In genomic region chr14:68703093-68703492, GRCh38 we compare ENCODE assay signal across 11 cellular contexts.
DNase-seq lines count a peak whose midpoint lies in the region; ATAC-seq, FAIRE-seq and TF ChIP-seq lines count a peak whose summit lies in the region.
"Had no signal": no experiment of that assay in that cellular context is flagged by ENCODE, and none has a peak within 500 bp of the region (broad histone marks: within the 10 kb centered on the region; RNA-seq: fewer than 3 reads in every experiment).

No MANE protein-coding gene starts in this region.

- ATAC-seq in IMR-90 (ENCODE audit: low read depth) (peak; percentile 91), left lobe of liver (no peak)

- dilution Hi-C loops in IMR-90 (cut with HindIII; ENCODE audit: low sequenced_read_pairs, unreplicated experiment) = no loop called here

- TF ChIP-seq CTCF in Calu3 (IDR thresholded peaks at IDR 0.05; ENCODE audit: unreplicated experiment) (no peak), IMR-90 (conservative IDR thresholded peaks at IDR 0.05; ENCODE audit: low read depth, low read length) (no peak), brain microvascular endothelial cell (IDR thresholded peaks at IDR 0.05; ENCODE audit: low read depth, low read length, missing control alignments) (no peak), kidney (IDR thresholded peaks at IDR 0.05; ENCODE audit: borderline replicate concordance, extremely low read depth, insufficient read depth) (no peak)

- DNase-seq in Calu3 (peak; percentile 19), IMR-90 (peak; percentile 81), brain microvascular endothelial cell (peak; percentile 68), myocyte (ENCODE audit: low read depth) (peak; percentile 50), left lobe of liver (ENCODE audit: low spot score) (no peak), SHP77 treated with DMSO at 0.1 percent for 48 hours (lab: John Stamatoyannopoulos, UW) (no peak), iPS-NIHi11 (ENCODE audit: low spot score) (no peak), kidney (no peak)
- DNase-seq: dorsolateral prefrontal cortex had no signal

- no peak for TF ChIP-seq POLR2A in IMR-90 (IDR thresholded peaks at IDR 0.05; ENCODE audit: low read depth, low read length)

- in situ Hi-C loops in IMR-90 (cut with MboI; ENCODE audit: low sequenced_read_pairs) (no loop called here), brain microvascular endothelial cell (cut with HindIII; ENCODE audit: low pct_ligation_motif_present, low sequenced_read_pairs) (no loop called here)

- peak overlapping the region; percentile 55; the same call in 1 of the 2 replicates for H4K91ac ChIP-seq in IMR-90 (ENCODE audit: insufficient read depth, low read depth, low read length)

- peaks cover 27% of the 10 kb centered on the region for H3K4me1 Mint-ChIP-seq in Calu3 (ENCODE audit: low read depth, unreplicated experiment)
- H3K4me1 Mint-ChIP-seq: WTC11 had no signal

- no peak for FAIRE-seq in kidney (lab: Jason Lieb, UNC)

- CTCF ChIA-PET in Calu3 (lab: Charles Lee) = interaction anchor here (0.5 to 0.8 kb wide), 2 partner anchors 12 to 88 kb away, joined by 3 to 5 read pairs; no protein-coding TSS in a partner anchor
- CTCF ChIA-PET in IMR-90 (lab: Yijun Ruan, JAX) = no interaction called here

- peak overlapping the region; percentile 47 for H2BK5ac ChIP-seq in IMR-90 (ENCODE audit: low read depth, low read length, poor library complexity, severe bottlenecking)

- H2BK15ac ChIP-seq in IMR-90 (ENCODE audit: low read depth, low read length) = peak overlapping the region; percentile 82; the same call in 2 of the 3 replicates

- POLR2A ChIA-PET in IMR-90 (lab: Charles Lee; ENCODE audit: unreplicated experiment) = interaction anchor here (0.5 kb wide), 1 partner anchor 20 kb away, joined by 12 read pairs; no protein-coding TSS in a partner anchor

- no peaks in the 10 kb centered on the region for H4K20me1 ChIP-seq in IMR-90 (ENCODE audit: insufficient read depth, low read length)

- peak overlapping the region; percentile 66 for H2BK120ac ChIP-seq in IMR-90 (ENCODE audit: low read depth, low read length)

- H3K27me3 Mint-ChIP-seq in Calu3 (ENCODE audit: unreplicated experiment) = no peaks in the 10 kb centered on the region

- intact Hi-C loops in Calu3 (cut with micrococcal nuclease; ENCODE audit: unreplicated experiment) (no loop called here), IMR-90 (cut with micrococcal nuclease) (no loop called here), kidney (cut with DNase I) (no loop called here)

- H3K9me3 ChIP-seq in IMR-90 (ENCODE audit: control insufficient read depth, insufficient read depth, low read length) (peaks cover 7% of the 10 kb centered on the region; the same call in 1 of the 2 replicates), kidney (ENCODE audit: control insufficient read depth in 1 of 2, low read length in 2 of 2) (no peaks in the 10 kb centered on the region)
- H3K9me3 ChIP-seq: upper lobe of left lung had no signal

- no peak overlapping the region for H3K4me3 Mint-ChIP-seq in Calu3 (ENCODE audit: low read depth, unreplicated experiment)
- H3K4me3 Mint-ChIP-seq: WTC11 had no signal

- H3K9ac ChIP-seq in IMR-90 (ENCODE audit: low read depth, low read length) = no peak overlapping the region
- no peak overlapping the region for H3K9ac ChIP-seq in kidney (ENCODE audit: low read length in 2 of 2)

- H3K4me3 ChIP-seq in IMR-90 (ENCODE audit: insufficient read depth, low read depth, low read length) = no peak overlapping the region
- no peak overlapping the region for H3K4me3 ChIP-seq in brain microvascular endothelial cell (ENCODE audit: low read depth, low read length)
- no peak overlapping the region for H3K4me3 ChIP-seq in kidney (ENCODE audit: low read length in 2 of 2)
- H3K4me3 ChIP-seq: dorsolateral prefrontal cortex, upper lobe of left lung had no signal

- TF ChIP-seq RAD21 in IMR-90 (IDR thresholded peaks at IDR 0.05; ENCODE audit: low read length) = no peak

- H3K79me1 ChIP-seq in IMR-90 (ENCODE audit: low read depth in 1 of 2, low read length in 2 of 2) = no peaks in the 10 kb centered on the region

- H4K5ac ChIP-seq in IMR-90 (ENCODE audit: low read depth, low read length) = peak overlapping the region; percentile 21; the same call in 1 of the 2 replicates

- H2AK9ac ChIP-seq in IMR-90 (replicated peaks; ENCODE audit: low read depth, low read length, poor library complexity) = peak overlapping the region; percentile 82

- peak overlapping the region; percentile 89 for H2BK20ac ChIP-seq in IMR-90 (ENCODE audit: low read depth, low read length)

- H3K9me1 ChIP-seq in IMR-90 (ENCODE audit: insufficient read depth, low read length) = peaks cover 19% of the 10 kb centered on the region

- H3K36me3 ChIP-seq in IMR-90 (ENCODE audit: control insufficient read depth, insufficient read depth, low read length) (no peaks in the 10 kb centered on the region), brain microvascular endothelial cell (replicated peaks) (no peaks in the 10 kb centered on the region), kidney (ENCODE audit: control insufficient read depth in 1 of 2, insufficient read depth in 2 of 2, low read length in 2 of 2) (no peaks in the 10 kb centered on the region)
- H3K36me3 ChIP-seq: upper lobe of left lung had no signal

- H3K9me3 Mint-ChIP-seq in Calu3 (ENCODE audit: low read depth, unreplicated experiment) = peaks cover 4% of the 10 kb centered on the region

- peak overlapping the region; percentile 85 for H2AFZ ChIP-seq in IMR-90 (replicated peaks; ENCODE audit: low read length, poor library complexity)

- no peak overlapping the region for H3K23ac ChIP-seq in IMR-90 (ENCODE audit: low read depth, low read length)

- peak overlapping the region in 1 of 2 experiments; percentile 56; a peak in 1 of 4 replicates for H4K8ac ChIP-seq in IMR-90 (ENCODE audit: low read depth in 2 of 2, low read length in 2 of 2)

- peak overlapping the region; percentile 22; the same call in 1 of the 2 replicates for H3K18ac ChIP-seq in IMR-90 (ENCODE audit: low read depth, low read length)

- H3K4me2 ChIP-seq in IMR-90 (ENCODE audit: low read depth, low read length) = no peak overlapping the region

- H3K27ac ChIP-seq in IMR-90 (ENCODE audit: insufficient read depth, low read length) (no peak overlapping the region), brain microvascular endothelial cell (peak overlapping the region; percentile 28), kidney (ENCODE audit: low read depth in 2 of 2, low read length in 2 of 2) (no peak overlapping the region)
- H3K27ac ChIP-seq: dorsolateral prefrontal cortex, upper lobe of left lung had no signal

- H3K4me1 ChIP-seq in IMR-90 (ENCODE audit: control insufficient read depth, insufficient read depth, low read length) (peaks cover 12% of the 10 kb centered on the region), kidney (ENCODE audit: control insufficient read depth in 1 of 2, insufficient read depth in 1 of 2, low read depth in 1 of 2, low read length in 2 of 2) (peaks cover 15 to 20% of the 10 kb centered on the region in 2 donors)

- H3K14ac ChIP-seq in IMR-90 (replicated peaks; ENCODE audit: low read depth, low read length) = 0 out of 2 replicates have a peak overlapping the region, but pooled peaks have one; percentile 38

- peak overlapping the region; percentile 86 for H2AK5ac ChIP-seq in IMR-90 (ENCODE audit: low read depth, low read length)

- H3K36me3 Mint-ChIP-seq in Calu3 (ENCODE audit: insufficient read depth, unreplicated experiment) = no peaks in the 10 kb centered on the region

- peak overlapping the region; percentile 73 for H3K4ac ChIP-seq in IMR-90 (ENCODE audit: low read depth, low read length)

- BruUV-seq in Calu3 (replicated peaks; lab: Mats Ljungman, UMichigan) = no TSS peak
- BruUV-seq in IMR-90 (replicated peaks; lab: Mats Ljungman, UMichigan) = no TSS peak

- no peak overlapping the region for H3K27ac Mint-ChIP-seq in Calu3 (ENCODE audit: unreplicated experiment)
- H3K27ac Mint-ChIP-seq: WTC11 had no signal

- WGBS in IMR-90 (ENCODE audit: extremely low coverage in 2 of 2, insufficient read length in 1 of 2), 2 experiments = 66% methylated on average over 7 of the region's 10 CpGs; no CpG with 5 or more reads in 1 of the 2 experiments

- H3K56ac ChIP-seq in IMR-90 (ENCODE audit: extremely low read depth, insufficient read depth, low read length) = no peak overlapping the region

- H3K27me3 ChIP-seq in IMR-90 (ENCODE audit: control insufficient read depth, insufficient read depth, low read length) (no peaks in the 10 kb centered on the region), brain microvascular endothelial cell (replicated peaks) (no peaks in the 10 kb centered on the region)
- H3K27me3 ChIP-seq: upper lobe of left lung had no signal

TF ChIP-seq in IMR-90, 13 proteins besides CTCF, POLR2A, EP300 and RAD21:
- TF ChIP-seq MAZ (IDR thresholded peaks at IDR 0.05; ENCODE audit: borderline replicate concordance, low read depth, low read length) = no peak
- no peak for TF ChIP-seq USF2 (IDR thresholded peaks at IDR 0.05; ENCODE audit: low read depth, low read length)
- TF ChIP-seq FOS (IDR thresholded peaks at IDR 0.05; ENCODE audit: low read depth, low read length) = peak; percentile 67
- peak; percentile 54 for TF ChIP-seq RCOR1 (IDR thresholded peaks at IDR 0.05; ENCODE audit: insufficient replicate concordance, low read length)
- no peak for TF ChIP-seq SMC3 (IDR thresholded peaks at IDR 0.05; ENCODE audit: low read depth, low read length)
- TF ChIP-seq CEBPB (IDR thresholded peaks at IDR 0.05; ENCODE audit: low read depth, low read length) = peak; percentile 53; the same call in 1 of the 2 replicates
TF ChIP-seq in IMR-90: peak in this region for 3.

Comparison
In these comparisons a context has a peak if more than half of its experiments do, and no peak if none do; other contexts are left out.
1. DNase-seq: peak in Calu3 (single experiment), IMR-90 (single experiment), brain microvascular endothelial cell (single experiment) and myocyte (single experiment); none in left lobe of liver (single experiment), SHP77 treated with DMSO at 0.1 percent for 48 hours (single experiment), iPS-NIHi11 (single experiment) and kidney (single experiment).